Comparison of ENCODE assay signal across 1 cellular context in the genomic region with DNA sequence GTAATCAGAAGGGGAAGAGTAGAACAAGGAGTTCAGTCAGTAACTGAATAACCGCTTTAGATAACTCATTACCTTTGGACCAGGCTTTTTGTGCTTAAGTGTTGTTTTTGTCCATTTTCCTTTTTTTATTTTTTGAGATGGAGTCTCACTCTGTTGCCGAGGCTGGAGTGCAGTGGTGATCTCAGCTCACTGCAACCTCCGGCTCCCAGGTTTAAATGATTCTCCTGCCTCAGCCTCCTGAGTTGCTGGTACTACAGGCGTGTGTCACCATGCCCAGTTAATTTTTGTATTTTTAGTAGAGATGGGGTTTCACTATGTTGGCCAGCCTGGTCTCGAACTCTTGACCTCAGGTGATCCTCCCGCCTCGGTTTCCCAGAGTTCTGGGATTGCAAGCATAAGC.
TF ChIP-seq lines count a peak whose summit lies in the region.

No MANE protein-coding gene starts in this region.

TF ChIP-seq in HEK293, 187 proteins besides CTCF, POLR2A, EP300 and RAD21:
- peak; percentile 90 for TF ChIP-seq ZNF121 (tag by site-specific recombination; IDR thresholded peaks at IDR 0.05)
